21 cellular contexts compared by ENCODE assay signal in genomic region chr3:7632305-7632704, GRCh38.
DNase-seq lines count a peak whose midpoint lies in the region; ATAC-seq, FAIRE-seq and TF ChIP-seq lines count a peak whose summit lies in the region.
"Had no signal": no experiment of that assay in that cellular context is flagged by ENCODE, and none has a peak within 500 bp of the region (broad histone marks: within the 10 kb centered on the region; RNA-seq: fewer than 3 reads in every experiment).

No MANE protein-coding gene starts in this region.

- no peak overlapping the region for H4K91ac ChIP-seq in IMR-90 (ENCODE audit: insufficient read depth, low read depth, low read length)

- dilution Hi-C loops in IMR-90 (cut with HindIII; ENCODE audit: low sequenced_read_pairs, unreplicated experiment) = no loop called here

- no peak overlapping the region for H2BK20ac ChIP-seq in IMR-90 (ENCODE audit: low read depth, low read length)

- no peak overlapping the region for H2BK120ac ChIP-seq in IMR-90 (ENCODE audit: low read depth, low read length)

- TF ChIP-seq POLR2A in A549 (IDR thresholded peaks at IDR 0.05; ENCODE audit: low read length) (no peak), IMR-90 (IDR thresholded peaks at IDR 0.05; ENCODE audit: low read depth, low read length) (no peak)

- ATAC-seq in A549 (no peak), IMR-90 (ENCODE audit: low read depth) (no peak)
- ATAC-seq: CD8-positive, alpha-beta T cell; GM12878 had no signal

- H3K4me2 ChIP-seq in A549 (no peak overlapping the region), IMR-90 (ENCODE audit: low read depth, low read length) (no peak overlapping the region)
- H3K4me2 ChIP-seq: BLaER1 treated with 17β-estradiol and CSF1 and Interleukin-3, amounts not matched to agents 10 nM and 100 nM had no signal

- no peak for TF ChIP-seq EP300 in A549 (IDR thresholded peaks at IDR 0.05)

- H4K8ac ChIP-seq in IMR-90 (ENCODE audit: low read depth in 2 of 2, low read length in 2 of 2) = no peak overlapping the region

- no peak overlapping the region for H2AK9ac ChIP-seq in IMR-90 (replicated peaks; ENCODE audit: low read depth, low read length, poor library complexity)

- POLR2A ChIA-PET in A549 (lab: Yijun Ruan, JAX) (no interaction called here), IMR-90 (lab: Charles Lee; ENCODE audit: unreplicated experiment) (no interaction called here)

- no peak overlapping the region for H3K23ac ChIP-seq in IMR-90 (ENCODE audit: low read depth, low read length)

- no peak overlapping the region for H4K5ac ChIP-seq in IMR-90 (ENCODE audit: low read depth, low read length)

- no peak overlapping the region for H2AFZ ChIP-seq in IMR-90 (replicated peaks; ENCODE audit: low read length, poor library complexity)

- TF ChIP-seq CTCF in A549 (IDR thresholded peaks at IDR 0.05) (no peak), IMR-90 (conservative IDR thresholded peaks at IDR 0.05; ENCODE audit: low read depth, low read length) (no peak), GM13976 (IDR thresholded peaks at IDR 0.05; ENCODE audit: borderline replicate concordance, control extremely low read depth, extremely low read depth, insufficient read depth, missing control alignments) (no peak)

- H3K9me3 ChIP-seq in A549 (no peaks in the 10 kb centered on the region), IMR-90 (ENCODE audit: control insufficient read depth, insufficient read depth, low read length) (peaks cover 18% of the 10 kb centered on the region)
- H3K9me3 ChIP-seq: BLaER1 treated with 17β-estradiol and CSF1 and Interleukin-3, amounts not matched to agents 10 nM and 100 nM; Caco-2 had no signal

- no peaks in the 10 kb centered on the region for H3K36me3 ChIP-seq in IMR-90 (ENCODE audit: control insufficient read depth, insufficient read depth, low read length)
- H3K36me3 ChIP-seq: BLaER1 treated with 17β-estradiol and CSF1 and Interleukin-3, amounts not matched to agents 10 nM and 100 nM had no signal

- H2BK5ac ChIP-seq in IMR-90 (ENCODE audit: low read depth, low read length, poor library complexity, severe bottlenecking) = no peak overlapping the region

- CTCF ChIA-PET in A549 (lab: Yijun Ruan, JAX) = no interaction called here
- CTCF ChIA-PET in IMR-90 (lab: Yijun Ruan, JAX) = no interaction called here

- no peak overlapping the region for H3K56ac ChIP-seq in IMR-90 (ENCODE audit: extremely low read depth, insufficient read depth, low read length)

- H2AK5ac ChIP-seq in IMR-90 (ENCODE audit: low read depth, low read length) = no peak overlapping the region

- no peaks in the 10 kb centered on the region for H3K27me3 ChIP-seq in IMR-90 (ENCODE audit: control insufficient read depth, insufficient read depth, low read length)
- H3K27me3 ChIP-seq: BLaER1 treated with 17β-estradiol and CSF1 and Interleukin-3, amounts not matched to agents 10 nM and 100 nM had no signal

- DNase-seq in A549 (ENCODE audit: low read depth in 1 of 2, low spot score in 1 of 2) (no peak), IMR-90 (no peak), GM13976 (ENCODE audit: low spot score) (no peak)
- DNase-seq in stimulated activated naive CD4-positive, alpha-beta T cell (lab: John Stamatoyannopoulos, UW) = no peak
- DNase-seq: 8988T; AML-193; Caco-2; Calu3; CD4-positive, alpha-beta T cell; CD8-positive, alpha-beta T cell; DMS79 treated with DMSO at 0.1 percent for 48 hours; GF-D8 had no signal

- TF ChIP-seq RAD21 in A549 (conservative IDR thresholded peaks at IDR 0.05 in 1 of 2, IDR thresholded peaks at IDR 0.05 in 1 of 2) (no peak), IMR-90 (IDR thresholded peaks at IDR 0.05; ENCODE audit: low read length) (no peak)

- FAIRE-seq in A549 (lab: Jason Lieb, UNC) (no peak), islet of Langerhans (lab: Jason Lieb, UNC) (peak; percentile 5)
- FAIRE-seq: A204.1, D721Med, G401.6, GM12878, GM12892, GM19239 had no signal

- no TSS peak for BruUV-seq in IMR-90 (replicated peaks; lab: Mats Ljungman, UMichigan)

- H3K4ac ChIP-seq in IMR-90 (ENCODE audit: low read depth, low read length) = no peak overlapping the region

- H3K4me3 ChIP-seq in A549 = no peak overlapping the region
- no peak overlapping the region for H3K4me3 ChIP-seq in IMR-90 (ENCODE audit: insufficient read depth, low read depth, low read length)
- H3K4me3 ChIP-seq: BLaER1 treated with 17β-estradiol and CSF1 and Interleukin-3, amounts not matched to agents 10 nM and 100 nM; GM12878 had no signal

- H4K20me1 ChIP-seq in IMR-90 (ENCODE audit: insufficient read depth, low read length) = no peaks in the 10 kb centered on the region
- H4K20me1 ChIP-seq: BLaER1 treated with 17β-estradiol and CSF1 and Interleukin-3, amounts not matched to agents 10 nM and 100 nM had no signal

- in situ Hi-C loops in IMR-90 (cut with MboI; ENCODE audit: low sequenced_read_pairs) = no loop called here
- in situ Hi-C loops in GM13976 (cut with MboI; ENCODE audit: low sequenced_read_pairs, unreplicated experiment) = no loop called here

- H3K4me1 ChIP-seq in A549 (no peaks in the 10 kb centered on the region), IMR-90 (ENCODE audit: control insufficient read depth, insufficient read depth, low read length) (no peaks in the 10 kb centered on the region)
- H3K4me1 ChIP-seq: Caco-2 had no signal

- H3K14ac ChIP-seq in IMR-90 (replicated peaks; ENCODE audit: low read depth, low read length) = no peak overlapping the region

- no peak overlapping the region for H2BK15ac ChIP-seq in IMR-90 (ENCODE audit: low read depth, low read length)

- H3K79me1 ChIP-seq in IMR-90 (ENCODE audit: low read depth in 1 of 2, low read length in 2 of 2) = no peaks in the 10 kb centered on the region

- H3K27ac ChIP-seq in A549 (no peak overlapping the region), IMR-90 (ENCODE audit: insufficient read depth, low read length) (no peak overlapping the region)
- H3K27ac ChIP-seq: BLaER1 treated with 17β-estradiol and CSF1 and Interleukin-3, amounts not matched to agents 10 nM and 100 nM; C4-2B had no signal

- no peak overlapping the region for H3K9ac ChIP-seq in IMR-90 (ENCODE audit: low read depth, low read length)
- H3K9ac ChIP-seq: BLaER1 treated with 17β-estradiol and CSF1 and Interleukin-3, amounts not matched to agents 10 nM and 100 nM had no signal

- no peaks in the 10 kb centered on the region for H3K9me1 ChIP-seq in IMR-90 (ENCODE audit: insufficient read depth, low read length)

- H3K18ac ChIP-seq in IMR-90 (ENCODE audit: low read depth, low read length) = no peak overlapping the region

- intact Hi-C loops in IMR-90 (cut with micrococcal nuclease) = no loop called here

TF ChIP-seq in A549, 52 proteins besides CTCF, POLR2A, EP300 and RAD21:
- TF ChIP-seq NFE2L2 (conservative IDR thresholded peaks at IDR 0.05; ENCODE audit: low read length) (no peak), MAFK (IDR thresholded peaks at IDR 0.05; ENCODE audit: partially characterized antibody) (peak; percentile 52)

TF ChIP-seq in IMR-90, 13 proteins besides CTCF, POLR2A, EP300 and RAD21:
- 0 out of 2 replicates have a peak, but pooled peaks have one; percentile 2 for TF ChIP-seq MAFK (IDR thresholded peaks at IDR 0.05; ENCODE audit: low read depth, low read length)
- TF ChIP-seq RCOR1 (IDR thresholded peaks at IDR 0.05; ENCODE audit: insufficient replicate concordance, low read length) = no peak
TF ChIP-seq in IMR-90: peak in this region for 1.
